16 cellular contexts compared by ENCODE assay signal in genomic region chr13:69423844-69424243, GRCh38.
DNase-seq lines count a peak whose midpoint lies in the region; ATAC-seq and TF ChIP-seq lines count a peak whose summit lies in the region.
"Had no signal": no experiment of that assay in that cellular context is flagged by ENCODE, and none has a peak within 500 bp of the region (broad histone marks: within the 10 kb centered on the region; RNA-seq: fewer than 3 reads in every experiment).

No MANE protein-coding gene starts in this region.

- no peak for TF ChIP-seq CTCF in GM23338 (conservative IDR thresholded peaks at IDR 0.05; ENCODE audit: low read depth in 2 of 2)

- H3K4me1 Mint-ChIP-seq in GM23338: peaks cover under 1% of the 10 kb centered on the region
- H3K4me1 Mint-ChIP-seq: CD4-positive, CD25-positive, alpha-beta regulatory T cell; IgD-negative memory B cell had no signal

- H3K27me3 ChIP-seq in GM23338 (ENCODE audit: insufficient read depth) (no peaks in the 10 kb centered on the region), mesendoderm (ENCODE audit: insufficient read depth, low read length, poor library complexity) (no peaks in the 10 kb centered on the region)

- no CpG with 5 or more reads among the region's 2 CpGs for WGBS in mesendoderm (ENCODE audit: extremely low coverage, insufficient coverage, low lambda C conversion rate)

- H2BK5ac ChIP-seq in mesendoderm (ENCODE audit: low read length): no peak overlapping the region

- no peak overlapping the region for H3K4me2 ChIP-seq in GM23338
- H3K4me2 ChIP-seq in mesendoderm (ENCODE audit: low read length): no peak overlapping the region

- H3K36me3 ChIP-seq in GM23338 (ENCODE audit: insufficient read depth) (no peaks in the 10 kb centered on the region), mesendoderm (ENCODE audit: control insufficient read depth, insufficient read depth, low read length) (no peaks in the 10 kb centered on the region)

- H3K79me2 ChIP-seq in GM23338 (replicated peaks; ENCODE audit: insufficient read depth) (no peaks in the 10 kb centered on the region), mesendoderm (ENCODE audit: control insufficient read depth, insufficient read depth, low read length) (no peaks in the 10 kb centered on the region)

- H2BK120ac ChIP-seq in mesendoderm (ENCODE audit: low read depth, low read length): peak overlapping the region; percentile 67

- H3K23ac ChIP-seq in mesendoderm (ENCODE audit: low read length): no peak overlapping the region

- H3K4me1 ChIP-seq in GM23338 (ENCODE audit: insufficient read depth) (no peaks in the 10 kb centered on the region), mesendoderm (ENCODE audit: control insufficient read depth, low read depth, low read length) (no peaks in the 10 kb centered on the region)

- H3K27ac Mint-ChIP-seq in GM23338: no peak overlapping the region
- H3K27ac Mint-ChIP-seq: CD4-positive, CD25-positive, alpha-beta regulatory T cell had no signal

- no peak overlapping the region for H4K8ac ChIP-seq in mesendoderm (ENCODE audit: low read depth, low read length)

- H3K4ac ChIP-seq in mesendoderm (ENCODE audit: low read depth, low read length): peak overlapping the region; percentile 87

- H3F3A ChIP-seq in GM23338 (replicated peaks; ENCODE audit: low read depth): no peaks in the 10 kb centered on the region

- H3K4me3 ChIP-seq in GM23338 (no peak overlapping the region), mesendoderm (ENCODE audit: low read length) (no peak overlapping the region)

- no peak overlapping the region for H3K4me3 Mint-ChIP-seq in GM23338
- H3K4me3 Mint-ChIP-seq: CD4-positive, CD25-positive, alpha-beta regulatory T cell; IgD-negative memory B cell had no signal

- H2AK5ac ChIP-seq in mesendoderm (ENCODE audit: low read length): no peak overlapping the region

- peaks cover 32% of the 10 kb centered on the region for H3K9me3 Mint-ChIP-seq in GM23338

- ATAC-seq in GM23338 (no peak), HG03439 (IDR thresholded peaks at IDR 0.05; ENCODE audit: unreplicated experiment) (no peak)

- H3K9me2 ChIP-seq in GM23338 (ENCODE audit: insufficient read depth): 0 out of 2 replicates have a peak, but pooled peaks cover 3% of the 10 kb centered on the region

- peaks cover 13% of the 10 kb centered on the region for H3K27me3 Mint-ChIP-seq in GM23338 (ENCODE audit: insufficient read depth, low read depth, poor library complexity)
- H3K27me3 Mint-ChIP-seq: CD4-positive, CD25-positive, alpha-beta regulatory T cell; IgD-negative memory B cell had no signal

- peak overlapping the region; percentile 8; the same call in 1 of the 2 replicates for H2AFZ ChIP-seq in GM23338

- no peak overlapping the region for H3K9ac ChIP-seq in mesendoderm (ENCODE audit: low read length)

- peak; percentile 2 for DNase-seq in NCI-H748 (lab: John Stamatoyannopoulos, UW; ENCODE audit: unreplicated experiment)
- DNase-seq in NCI-H748 treated with DMSO at 0.1 percent for 48 hours (lab: John Stamatoyannopoulos, UW): no peak
- no peak for DNase-seq in GM23338 (ENCODE audit: low spot score)
- DNase-seq in NCI-H345 treated with DMSO at 0.1 percent for 48 hours (lab: John Stamatoyannopoulos, UW; ENCODE audit: unreplicated experiment): peak; percentile 23
- peak; percentile 77 for DNase-seq in mesendoderm
- DNase-seq in mucosa of gallbladder (ENCODE audit: low spot score): no peak
- no peak for DNase-seq in glomerular visceral epithelial cell (ENCODE audit: extremely low spot score)
- DNase-seq: AML-193; CD4-positive, CD25-positive, alpha-beta regulatory T cell; GDM1; H7; NCI-H1105 treated with DMSO at 0.1 percent for 48 hours; NCI-H2029 treated with DMSO at 0.1 percent for 48 hours; NCI-H524 had no signal

- no peak overlapping the region for H4K5ac ChIP-seq in mesendoderm (ENCODE audit: low read length)

- H3K79me1 ChIP-seq in mesendoderm (ENCODE audit: low read length): no peaks in the 10 kb centered on the region

- no peak overlapping the region for H3K27ac ChIP-seq in GM23338 (ENCODE audit: low read depth)
- peak overlapping the region; percentile 62 for H3K27ac ChIP-seq in mesendoderm (ENCODE audit: low read depth, low read length)

- no peak overlapping the region for H2BK15ac ChIP-seq in mesendoderm (replicated peaks; ENCODE audit: low read depth)

- H3K18ac ChIP-seq in mesendoderm (ENCODE audit: low read length): peak overlapping the region; percentile 64

- peaks cover 31% of the 10 kb centered on the region; the same call in 2 of the 3 replicates for H3K36me3 Mint-ChIP-seq in GM23338 (ENCODE audit: low read depth)
- H3K36me3 Mint-ChIP-seq: CD4-positive, CD25-positive, alpha-beta regulatory T cell; IgD-negative memory B cell had no signal

- no peaks in the 10 kb centered on the region for H4K20me1 ChIP-seq in GM23338 (replicated peaks; ENCODE audit: insufficient read depth)

- H3K56ac ChIP-seq in mesendoderm (ENCODE audit: low read length): no peak overlapping the region

TF ChIP-seq in GM23338, 12 proteins besides CTCF, POLR2A, EP300 and RAD21 (continues in another document):
- TF ChIP-seq ZNF462 (CRISPR knock-in tag; IDR thresholded peaks at IDR 0.05): no peak
- no peak for TF ChIP-seq JUNB (IDR thresholded peaks at IDR 0.05; ENCODE audit: unreplicated experiment)
- no peak for TF ChIP-seq POLR2AphosphoS5 (IDR thresholded peaks at IDR 0.05; ENCODE audit: low read depth)
- TF ChIP-seq CREB1 (CRISPR knock-in tag; IDR thresholded peaks at IDR 0.05; ENCODE audit: low read depth): no peak
- TF ChIP-seq STAT1 (IDR thresholded peaks at IDR 0.05; ENCODE audit: unreplicated experiment): no peak

Comparison
In these comparisons a context has a peak if more than half of its experiments do, and no peak if none do; other contexts are left out.
1. DNase-seq: peak in NCI-H748 (single experiment), NCI-H345 treated with DMSO at 0.1 percent for 48 hours (single experiment) and mesendoderm (single experiment); none in NCI-H748 treated with DMSO at 0.1 percent for 48 hours (single experiment), GM23338 (single experiment), mucosa of gallbladder (single experiment) and glomerular visceral epithelial cell (single experiment).